Comparison of ENCODE assay signal across 8 cellular contexts in genomic region chr5:82356808-82357671, GRCh38.
DNase-seq lines count a peak whose midpoint lies in the region; ATAC-seq lines count a peak whose summit lies in the region.

No MANE protein-coding gene starts in this region.

- H3K4me3 Mint-ChIP-seq in T-helper 2 cell treated with Interferon-gamma antibody and Interleukin-4, amounts not matched to agents 5 μg/mL and 100 μg/mL, for 36 hours = peak overlapping the region; percentile 76

- H3K27me3 Mint-ChIP-seq in T-helper 2 cell treated with Interferon-gamma antibody and Interleukin-4, amounts not matched to agents 5 μg/mL and 100 μg/mL, for 36 hours (ENCODE audit: low read depth) = no peaks in the 10 kb centered on the region

- intact Hi-C loops in left colon (cut with DNase I, micrococcal nuclease) = loop anchor here in 1 of 2 donors (10.0 kb wide), 2 partner anchors 288 to 428 kb away; no protein-coding TSS in a partner anchor

- peaks cover 55% of the 10 kb centered on the region for H3K4me1 Mint-ChIP-seq in T-helper 2 cell treated with Interferon-gamma antibody and Interleukin-4, amounts not matched to agents 5 μg/mL and 100 μg/mL, for 36 hours (ENCODE audit: low read depth)

- H3K36me3 Mint-ChIP-seq in T-helper 2 cell treated with Interferon-gamma antibody and Interleukin-4, amounts not matched to agents 5 μg/mL and 100 μg/mL, for 36 hours (ENCODE audit: low read depth) = no peaks in the 10 kb centered on the region

- peak; percentile 42 for ATAC-seq in HG02973 (IDR thresholded peaks at IDR 0.05; ENCODE audit: unreplicated experiment)
- ATAC-seq in left colon = peak; percentile 97
- ATAC-seq in GM18502 (IDR thresholded peaks at IDR 0.05; ENCODE audit: poor library complexity, unreplicated experiment) = no peak

- peak overlapping the region; percentile 92 for H3K27ac Mint-ChIP-seq in T-helper 2 cell treated with Interferon-gamma antibody and Interleukin-4, amounts not matched to agents 5 μg/mL and 100 μg/mL, for 36 hours

- DNase-seq in Daoy (ENCODE audit: low read depth) (peak; percentile 98), amniotic stem cell (lab: John Stamatoyannopoulos, UW) (peak; percentile 47), left colon (peak; percentile 41 to 77), DMS79 treated with DMSO at 0.1 percent for 48 hours (lab: John Stamatoyannopoulos, UW) (no peak)
- DNase-seq in T-helper 2 cell treated with Interferon-gamma antibody and Interleukin-4, amounts not matched to agents 5 μg/mL and 100 μg/mL, for 36 hours (ENCODE audit: low spot score) = peak; percentile 71
- peak; percentile 38 to 54 for DNase-seq in stimulated activated CD8-positive, alpha-beta memory T cell treated with anti-CD3 and anti-CD28 coated beads, Interleukin-15, amount 100 ng/mL, for 4 hours (ENCODE audit: low read depth in 2 of 2)

- H3K9me3 Mint-ChIP-seq in T-helper 2 cell treated with Interferon-gamma antibody and Interleukin-4, amounts not matched to agents 5 μg/mL and 100 μg/mL, for 36 hours = no peaks in the 10 kb centered on the region
